ENCODE assay signal across 13 cellular contexts in genomic region chr16:4026854-4027253, GRCh38.
DNase-seq lines count a peak whose midpoint lies in the region; ATAC-seq, FAIRE-seq and TF ChIP-seq lines count a peak whose summit lies in the region.
"Had no signal": no experiment of that assay in that cellular context is flagged by ENCODE, and none has a peak within 500 bp of the region (broad histone marks: within the 10 kb centered on the region; RNA-seq: fewer than 3 reads in every experiment).

No MANE protein-coding gene starts in this region.

- no peak overlapping the region for H2BK12ac ChIP-seq in H1 (ENCODE audit: low read depth, low read length)

- no peak overlapping the region for H2BK15ac ChIP-seq in H1 (ENCODE audit: low read length)

- no peak overlapping the region for H3K4me3 ChIP-seq in HCT116 (replicated peaks in 1 of 2; ENCODE audit: low read depth in 1 of 2, low read length in 2 of 2)
- H3K4me3 ChIP-seq in MM.1S (ENCODE audit: low read length), result no peak overlapping the region
- H3K4me3 ChIP-seq in H1 (ENCODE audit: extremely low read depth in 1 of 4, insufficient read depth in 2 of 4, low read depth in 3 of 4, low read length in 4 of 4), result no peak overlapping the region
- no peak overlapping the region for H3K4me3 ChIP-seq in testis
- H3K4me3 ChIP-seq: A549 had no signal

- ATAC-seq in HCT116, result peak; percentile 52; the same call in 1 of the 2 replicates
- ATAC-seq: A549 had no signal

- no peaks in the 10 kb centered on the region for H3K79me1 ChIP-seq in H1 (ENCODE audit: low read depth, low read length)

- TF ChIP-seq CTCF in HCT116 (IDR thresholded peaks at IDR 0.05 in 2 of 3, conservative IDR thresholded peaks at IDR 0.05 in 1 of 3; ENCODE audit: borderline replicate concordance in 1 of 3, insufficient read depth in 1 of 3, low read depth in 2 of 3, low read length in 2 of 3) (no peak), MM.1S (IDR thresholded peaks at IDR 0.05; ENCODE audit: low read length) (no peak), H1 (IDR thresholded peaks at IDR 0.05; ENCODE audit: control extremely low read depth in 1 of 3, insufficient read depth in 1 of 3, low read depth in 1 of 3, low read length in 3 of 3) (no peak), testis (IDR thresholded peaks at IDR 0.05) (no peak)

- H3K23me2 ChIP-seq in H1 (ENCODE audit: low read depth, low read length), result no peaks in the 10 kb centered on the region

- no peak overlapping the region for H3K27ac ChIP-seq in HCT116 (ENCODE audit: low read depth, low read length)
- no peak overlapping the region for H3K27ac ChIP-seq in MM.1S (ENCODE audit: low read length)
- no peak overlapping the region for H3K27ac ChIP-seq in H1 (ENCODE audit: low read depth, low read length)
- H3K27ac ChIP-seq in testis, result no peak overlapping the region
- H3K27ac ChIP-seq: A549, C4-2B had no signal

- DNase-seq in HCT116 (ENCODE audit: low read depth, low spot score) (no peak), MM.1S (peak; percentile 14), H1 (ENCODE audit: low read depth in 1 of 2, low spot score in 2 of 2) (no peak), testis (peak; percentile 41), DMS153 (lab: John Stamatoyannopoulos, UW) (no peak), mucosa of gallbladder (ENCODE audit: low spot score) (no peak)
- DNase-seq in activated naive CD4-positive, alpha-beta T cell treated with anti-CD3 and anti-CD28 coated beads, Interleukin-2, amount 50 U/mL, for 16 hours, result no peak
- DNase-seq: BE2C; CD4-positive, alpha-beta memory T cell; DMS53; H7 had no signal

- intact Hi-C loops in HCT116 (cut with micrococcal nuclease), result no loop called here
- intact Hi-C loops in testis (cut with DNase I; ENCODE audit: low total_unique reads), result no loop called here

- H2BK5ac ChIP-seq in H1 (ENCODE audit: low read depth, low read length), result no peak overlapping the region

- no peak for TF ChIP-seq POLR2A in HCT116 (IDR thresholded peaks at IDR 0.05; ENCODE audit: borderline replicate concordance, extremely low read depth, insufficient read depth, insufficient read length)
- no peak for TF ChIP-seq POLR2A in H1 (IDR thresholded peaks at IDR 0.05; ENCODE audit: control extremely low read depth in 1 of 2, low read depth in 2 of 2, low read length in 2 of 2)
- TF ChIP-seq POLR2A in testis (IDR thresholded peaks at IDR 0.05), result no peak

- H3K23ac ChIP-seq in H1 (ENCODE audit: insufficient read length), result no peak overlapping the region

- H2BK20ac ChIP-seq in H1 (ENCODE audit: low read length), result no peak overlapping the region

- H4K8ac ChIP-seq in H1 (ENCODE audit: extremely low read depth, insufficient read depth, low read length), result no peak overlapping the region

- H2AK5ac ChIP-seq in H1 (ENCODE audit: low read depth, low read length), result no peak overlapping the region

- no peaks in the 10 kb centered on the region for H4K20me1 ChIP-seq in HCT116 (ENCODE audit: insufficient read depth)
- H4K20me1 ChIP-seq in MM.1S (ENCODE audit: insufficient read depth, low read length), result no peaks in the 10 kb centered on the region
- peaks cover 0 to 4% of the 10 kb centered on the region in 2 experiments for H4K20me1 ChIP-seq in H1 (replicated peaks in 1 of 2; ENCODE audit: control insufficient read depth in 1 of 2, insufficient read depth in 2 of 2, low read length in 2 of 2)

- no peak overlapping the region for H2BK120ac ChIP-seq in H1 (replicated peaks; ENCODE audit: low read depth, low read length)

- no peak overlapping the region for H4K5ac ChIP-seq in H1 (ENCODE audit: insufficient read length, low read depth, low read length)

- TF ChIP-seq EP300 in H1 (IDR thresholded peaks at IDR 0.05; ENCODE audit: borderline replicate concordance in 1 of 2, low read depth in 2 of 2, low read length in 2 of 2), result no peak

- H3K4me1 ChIP-seq in HCT116 (ENCODE audit: control insufficient read depth in 1 of 2, insufficient read depth in 2 of 2, low read length in 2 of 2) (no peaks in the 10 kb centered on the region), MM.1S (ENCODE audit: low read length) (no peaks in the 10 kb centered on the region), H1 (replicated peaks in 1 of 4; ENCODE audit: control insufficient read depth in 3 of 4, insufficient read depth in 4 of 4, low read length in 3 of 4) (peaks cover 0 to 2% (median 0%) of the 10 kb centered on the region in 4 experiments; a peak in 1 of 7 replicates), testis (no peaks in the 10 kb centered on the region)
- H3K4me1 ChIP-seq: A549, BE2C had no signal

- H3K14ac ChIP-seq in H1 (ENCODE audit: insufficient read length), result no peak overlapping the region

- no peak overlapping the region for H3K4ac ChIP-seq in H1 (replicated peaks; ENCODE audit: insufficient read length, low read depth, low read length)

- FAIRE-seq in H1 (lab: Jason Lieb, UNC), result no peak
- FAIRE-seq: A549 had no signal

- H4K91ac ChIP-seq in H1 (replicated peaks; ENCODE audit: insufficient read length, low read length), result no peak overlapping the region

- H2AFZ ChIP-seq in HCT116 (ENCODE audit: low read depth, low read length, poor library complexity, severe bottlenecking) (no peak overlapping the region), MM.1S (ENCODE audit: low read length) (no peak overlapping the region), H1 (ENCODE audit: low read length) (no peak overlapping the region)

- H3K36me3 ChIP-seq in HCT116 (ENCODE audit: control insufficient read depth in 1 of 2, insufficient read depth in 2 of 2, low read length in 2 of 2) (no peaks in the 10 kb centered on the region), MM.1S (replicated peaks; ENCODE audit: insufficient read depth, low read length) (no peaks in the 10 kb centered on the region), H1 (ENCODE audit: control insufficient read depth in 2 of 4, insufficient read depth in 4 of 4, low read length in 3 of 4) (no peaks in the 10 kb centered on the region), testis (ENCODE audit: low read depth, missing control alignments) (no peaks in the 10 kb centered on the region)
- H3K36me3 ChIP-seq: BE2C had no signal

- no TSS peak for BruUV-seq in HCT116 (replicated peaks; lab: Mats Ljungman, UMichigan)

- TF ChIP-seq RAD21 in HCT116 (IDR thresholded peaks at IDR 0.05; ENCODE audit: low read depth) (no peak), H1 (IDR thresholded peaks at IDR 0.05 in 1 of 2, conservative IDR thresholded peaks at IDR 0.05 in 1 of 2; ENCODE audit: low read depth in 2 of 2, low read length in 2 of 2) (no peak)

- CTCF ChIA-PET in HCT116 (lab: Charles Lee), result no interaction called here
- CTCF ChIA-PET in H1 (lab: Charles Lee; ENCODE audit: partially characterized antibody), result interaction anchor here (1.4 kb wide), 1 partner anchor 11 kb away, joined by 3 read pairs; no protein-coding TSS in a partner anchor

- RAD21 ChIA-PET in HCT116 (lab: Charles Lee; ENCODE audit: low non-redundant PET in 1 of 2, low total read pairs in 2 of 2, uncharacterized antibody in 2 of 2, unreplicated experiment in 2 of 2), result no interaction called here

- no peak overlapping the region for H3K18ac ChIP-seq in H1 (ENCODE audit: extremely low read depth, low read length)

- H3K9ac ChIP-seq in HCT116 (ENCODE audit: low read length) (no peak overlapping the region), MM.1S (ENCODE audit: low read length) (no peak overlapping the region), H1 (replicated peaks in 1 of 4; ENCODE audit: extremely low read depth in 1 of 4, low read depth in 3 of 4, low read length in 3 of 4) (no peak overlapping the region)

- H3K56ac ChIP-seq in H1 (replicated peaks; ENCODE audit: insufficient read length, low read depth, low read length), result no peak overlapping the region

- H3K27me3 ChIP-seq in HCT116 (ENCODE audit: insufficient read depth, low read length) (no peaks in the 10 kb centered on the region), MM.1S (replicated peaks; ENCODE audit: insufficient read depth, low read length) (peaks cover 16% of the 10 kb centered on the region), H1 (replicated peaks in 1 of 4; ENCODE audit: control insufficient read depth in 3 of 4, extremely low read depth in 1 of 4, insufficient read depth in 3 of 4, low read length in 3 of 4) (no peaks in the 10 kb centered on the region), testis (no peaks in the 10 kb centered on the region)
- H3K27me3 ChIP-seq: BE2C had no signal

- no peaks in the 10 kb centered on the region for H3K9me2 ChIP-seq in HCT116 (ENCODE audit: insufficient read depth)
- H3K9me2 ChIP-seq in MM.1S (replicated peaks; ENCODE audit: insufficient read depth, low read length), result no peaks in the 10 kb centered on the region

- H3K4me2 ChIP-seq in HCT116 (ENCODE audit: low read length) (no peak overlapping the region), MM.1S (ENCODE audit: low read depth, low read length) (peak overlapping the region; percentile 1; the same call in 1 of the 2 replicates), H1 (ENCODE audit: insufficient read depth in 1 of 2, low read depth in 2 of 2, low read length in 2 of 2) (no peak overlapping the region)
- H3K4me2 ChIP-seq: A549 had no signal

- POLR2A ChIA-PET in HCT116 (lab: Charles Lee) (no interaction called here), H1 (lab: Charles Lee; ENCODE audit: partially characterized antibody) (interaction anchor here (0.6 kb wide), 1 partner anchor 286 kb away, joined by 3 read pairs; no protein-coding TSS in a partner anchor)

- H3F3A ChIP-seq in MM.1S (ENCODE audit: insufficient read depth, low read length), result no peaks in the 10 kb centered on the region

- H3K9me3 ChIP-seq in HCT116 (ENCODE audit: control insufficient read depth in 1 of 2, insufficient read depth in 1 of 2, low read depth in 1 of 2, low read length in 2 of 2) (no peaks in the 10 kb centered on the region), MM.1S (replicated peaks; ENCODE audit: insufficient read depth, low read length) (no peaks in the 10 kb centered on the region), H1 (ENCODE audit: insufficient read depth in 2 of 2, low read depth in 1 of 2, low read length in 1 of 2) (0 out of 4 replicates have a peak, but pooled peaks cover 0 to 4% of the 10 kb centered on the region in 2 experiments), testis (no peaks in the 10 kb centered on the region)
- H3K9me3 ChIP-seq: A549, BE2C had no signal

- H3K79me2 ChIP-seq in HCT116 (ENCODE audit: insufficient read depth, low read length) (no peaks in the 10 kb centered on the region), MM.1S (ENCODE audit: low read length) (no peaks in the 10 kb centered on the region), H1 (ENCODE audit: control insufficient read depth in 1 of 2, insufficient read depth in 2 of 2, low read length in 2 of 2) (no peaks in the 10 kb centered on the region)

- 86% methylated on average over 7 of the region's 7 CpGs; no CpG with 5 or more reads in 1 of the 2 experiments for WGBS in H1 (ENCODE audit: extremely low coverage in 1 of 2, insufficient coverage in 1 of 2, insufficient read length in 1 of 2, insufficient replicate concordance in 2 of 2, low coverage in 1 of 2, low lambda C conversion rate in 2 of 2, missing lambda C conversion rate in 1 of 2), 2 experiments
- 76 to 82% methylated on average over 7 of the region's 7 CpGs for WGBS in testis, 2 donors

Comparison
In these comparisons a context has a peak if more than half of its experiments do, and no peak if none do; other contexts are left out.
1. DNase-seq: peak in MM.1S (single experiment) and testis (single experiment); none in HCT116 (single experiment), H1 (0 of 2), DMS153 (single experiment), activated naive CD4-positive, alpha-beta T cell treated with anti-CD3 and anti-CD28 coated beads, Interleukin-2, amount 50 U/mL, for 16 hours (single experiment) and mucosa of gallbladder (single experiment).